16 cellular contexts compared by ENCODE assay signal in genomic region chr12:101297661-101298060, GRCh38.
"Had no signal": no experiment of that assay in that cellular context is flagged by ENCODE, and none has a peak within 500 bp of the region (broad histone marks: within the 10 kb centered on the region; RNA-seq: fewer than 3 reads in every experiment).

No MANE protein-coding gene starts in this region.

- H3K9me3 ChIP-seq: neutrophil, tibial nerve had no signal

- DNase-seq: activated CD4-positive, alpha-beta T cell treated with anti-CD3 and anti-CD28 coated beads, Interleukin-2, amount 50 U/mL, for 4 hours; activated CD4-positive, CD25-positive, alpha-beta regulatory T cell treated with anti-CD3 and anti-CD28 coated beads, Interleukin-2, amount 50 U/mL, for 72 hours; activated gamma-delta T cell treated with Interleukin-2 at 50 U/mL for 16 hours; activated naive CD8-positive, alpha-beta T cell treated with anti-CD3 and anti-CD28 coated beads, Interleukin-2, amount 10 ng/mL, durations not matched to agents 7 days and 5 days; activated T-cell treated with anti-CD3 and anti-CD28 coated beads, Interleukin-2, amount 50 U/mL, for 24 hours; anterior cingulate cortex; effector CD8-positive, alpha-beta T cell; left colon; naive thymus-derived CD8-positive, alpha-beta T cell; posterior cingulate gyrus; T-helper 9 cell had no signal

- H3K27ac ChIP-seq: cardiac muscle cell, foreskin keratinocyte, neutrophil had no signal

- H3K27me3 ChIP-seq: cardiac muscle cell, foreskin keratinocyte, neutrophil, tibial nerve had no signal

- ATAC-seq: left colon; naive thymus-derived CD8-positive, alpha-beta T cell had no signal

- H3K4me3 ChIP-seq: cardiac muscle cell, lung, tibial nerve had no signal

- H3K4me1 ChIP-seq: foreskin keratinocyte, tibial nerve had no signal
